ENCODE assay signal across 11 cellular contexts in the genomic region with DNA sequence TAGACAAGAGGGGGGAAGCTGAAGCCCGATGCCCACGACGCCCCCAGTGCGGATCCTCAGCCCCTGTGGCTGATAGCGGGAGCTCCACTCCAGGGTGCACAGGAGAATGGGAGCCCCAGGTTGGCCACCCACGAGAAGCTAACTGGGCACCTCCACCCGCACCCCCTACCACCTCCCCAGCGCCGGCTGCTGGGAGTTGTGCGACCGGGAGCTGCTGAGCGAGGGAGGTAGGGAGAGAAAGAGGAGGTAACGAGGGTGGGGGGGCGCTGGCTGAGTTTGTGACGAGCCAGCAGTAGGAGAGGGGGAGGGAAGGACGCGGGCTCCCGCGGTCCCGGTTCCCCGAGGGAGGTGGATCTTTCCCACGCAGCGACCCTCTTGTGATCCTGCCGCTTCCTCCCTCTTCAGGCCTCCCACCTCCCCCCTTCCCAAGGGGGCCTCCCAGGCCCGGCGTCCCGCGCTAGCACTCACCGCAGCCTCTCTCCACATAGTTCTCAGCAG. TPM values are rescaled to one million over a fixed set of nuclear protein-coding genes. Genes with fewer than 3 reads are reported as not detected.
A peak's percentile ranks its signal among the peaks of the same experiment; 100 is the strongest.
DNase-seq lines count a peak whose midpoint lies in the region; ATAC-seq and TF ChIP-seq lines count a peak whose summit lies in the region.
"Had no signal": no experiment of that assay in that cellular context is flagged by ENCODE, and none has a peak within 500 bp of the region (broad histone marks: within the 10 kb centered on the region; RNA-seq: fewer than 3 reads in every experiment).

A gene (minus strand): TSS at position 243 of the 498 bp plus-strand sequence. CDS start 2,017 bp downstream, outside the sequence.

- DNase-seq in breast epithelium (ENCODE audit: low spot score in 2 of 2) (no peak), MCF 10A (ENCODE audit: unreplicated experiment) (no peak), ecto neural progenitor cell (ENCODE audit: low spot score) (peak; percentile 66), uterus (no peak), KBM-7 (no peak), NCI-H345 treated with DMSO at 0.1 percent for 48 hours (lab: John Stamatoyannopoulos, UW; ENCODE audit: unreplicated experiment) (no peak)
- no peak for DNase-seq in stimulated activated naive CD8-positive, alpha-beta T cell treated with anti-CD3 and anti-CD28 coated beads, Interleukin-15, Interleukin-2, amounts not matched to agents 100 U/mL and 50 U/mL, for 24 hours

- in situ Hi-C loops in KBM-7 (cut with MboI; ENCODE audit: low pct_unique_long_range_greater_than_20kb, low sequenced_read_pairs): no loop called here

- H3K9me3 ChIP-seq in breast epithelium: no peaks in the 10 kb centered on the region
- H3K9me3 ChIP-seq in muscle layer of colon (ENCODE audit: low read length): no peaks in the 10 kb centered on the region
- no peaks in the 10 kb centered on the region for H3K9me3 ChIP-seq in uterus

- TF ChIP-seq POLR2A in breast epithelium (IDR thresholded peaks at IDR 0.05) (no peak), uterus (IDR thresholded peaks at IDR 0.05) (no peak)

- no peak within 1 kb of the TSS for H3K9ac ChIP-seq in muscle layer of colon (ENCODE audit: low read length)

- H3K27me3 Mint-ChIP-seq in MCF 10A (ENCODE audit: insufficient read depth, unreplicated experiment): no peaks in the 10 kb centered on the region

- no peak for ATAC-seq in stimulated activated naive CD8-positive, alpha-beta T cell treated with anti-CD3 and anti-CD28 coated beads, Interleukin-15, Interleukin-2, amounts not matched to agents 100 U/mL and 50 U/mL, for 24 hours

- H3K27ac ChIP-seq in breast epithelium: no peak within 1 kb of the TSS
- no peak within 1 kb of the TSS for H3K27ac ChIP-seq in muscle layer of colon (ENCODE audit: low read depth, low read length)
- no peak within 1 kb of the TSS for H3K27ac ChIP-seq in uterus

- intact Hi-C loops in breast epithelium (cut with DNase I; ENCODE audit: low total_unique reads) (no loop called here), MCF 10A (cut with micrococcal nuclease) (loop anchor here (5.0 kb wide), 1 partner anchor 535 kb away; no protein-coding TSS in a partner anchor), uterus (cut with DNase I; ENCODE audit: low total_unique reads) (no loop called here)

- peaks cover 5 to 57% of the 10 kb centered on the region in 2 donors for H3K27me3 ChIP-seq in breast epithelium
- H3K27me3 ChIP-seq in muscle layer of colon (ENCODE audit: control insufficient read depth in 1 of 2, insufficient read depth in 2 of 2, low read length in 2 of 2): peaks cover 13 to 45% of the 10 kb centered on the region in 2 donors
- H3K27me3 ChIP-seq in uterus: peaks cover 0 to 3% of the 10 kb centered on the region in 2 donors

- H3K4me3 Mint-ChIP-seq in MCF 10A (ENCODE audit: unreplicated experiment): no peak within 1 kb of the TSS
- H3K4me3 Mint-ChIP-seq: activated T-helper 1 cell treated with anti-CD3 and anti-CD28 coated beads, Interleukin-12 subunit alpha, Interleukin-12 subunit beta, Interleukin-2, Interleukin-4 antibody, amounts not matched to agents 30 ng/mL and 10 ng/mL and 1 ng/mL, durations not matched to agents 14 hours and 24 hours and 36 hours; CD4-positive, CD25-positive, alpha-beta regulatory T cell had no signal

- CTCF ChIA-PET in MCF 10A (lab: Yijun Ruan, JAX): interaction anchor here (0.5 to 1.3 kb wide), 4 partner anchors 534 to 1022 kb away, joined by 3 to 4 read pairs (median 3); no protein-coding TSS in a partner anchor

- H3K36me3 Mint-ChIP-seq in MCF 10A (ENCODE audit: insufficient read depth, unreplicated experiment): no peaks in the 10 kb centered on the region
- H3K36me3 Mint-ChIP-seq: CD4-positive, CD25-positive, alpha-beta regulatory T cell had no signal

- no peak within 1 kb of the TSS for H3K27ac Mint-ChIP-seq in MCF 10A (ENCODE audit: low read depth, unreplicated experiment)
- H3K27ac Mint-ChIP-seq: activated T-helper 1 cell treated with anti-CD3 and anti-CD28 coated beads, Interleukin-12 subunit alpha, Interleukin-12 subunit beta, Interleukin-2, Interleukin-4 antibody, amounts not matched to agents 30 ng/mL and 10 ng/mL and 1 ng/mL, durations not matched to agents 14 hours and 24 hours and 36 hours had no signal

- H3K36me3 ChIP-seq in breast epithelium (no peaks in the 10 kb centered on the region), muscle layer of colon (ENCODE audit: insufficient read depth, low read length) (no peaks in the 10 kb centered on the region), uterus (no peaks in the 10 kb centered on the region)

- peaks cover 7% of the 10 kb centered on the region for H3K9me3 Mint-ChIP-seq in MCF 10A (ENCODE audit: unreplicated experiment)
- H3K9me3 Mint-ChIP-seq: activated T-helper 1 cell treated with anti-CD3 and anti-CD28 coated beads, Interleukin-12 subunit alpha, Interleukin-12 subunit beta, Interleukin-2, Interleukin-4 antibody, amounts not matched to agents 30 ng/mL and 10 ng/mL and 1 ng/mL, durations not matched to agents 14 hours and 24 hours and 36 hours had no signal

- H3K4me1 ChIP-seq in breast epithelium (peaks cover 0 to 6% of the 10 kb centered on the region in 2 donors), muscle layer of colon (ENCODE audit: insufficient read depth, low read length) (peaks cover 6% of the 10 kb centered on the region), uterus (peaks cover 0 to 13% of the 10 kb centered on the region in 2 donors)

- TF ChIP-seq CTCF in breast epithelium (IDR thresholded peaks at IDR 0.05): no peak
- no peak for TF ChIP-seq CTCF in MCF 10A (IDR thresholded peaks at IDR 0.05; ENCODE audit: unreplicated experiment)
- no peak for TF ChIP-seq CTCF in uterus (IDR thresholded peaks at IDR 0.05)

- no peaks in the 10 kb centered on the region for H3K4me1 Mint-ChIP-seq in MCF 10A (ENCODE audit: insufficient read depth, unreplicated experiment)

- H3K4me3 ChIP-seq in breast epithelium (peak within 1 kb of the TSS; percentile 21 to 62 (median 37)), muscle layer of colon (ENCODE audit: low read depth in 1 of 2, low read length in 2 of 2) (peak within 1 kb of the TSS; percentile 28 to 45), uterus (peak within 1 kb of the TSS; percentile 5 to 13)

- POLR2A ChIA-PET in MCF 10A (lab: Yijun Ruan, JAX): no interaction called here

- BruUV-seq in MCF 10A (replicated peaks; lab: Mats Ljungman, UMichigan): no TSS peak

RNA-seq across cellular contexts. Expression of the gene that starts here (rescaled TPM):
- total RNA-seq in breast epithelium (under 1 TPM in 2 of 3 donors, not detected in 1; 0.29 to 0.33 TPM), MCF 10A (2022) (not detected in 2 replicates), uterus (1 to 10 TPM in 1 of 4 donors, under 1 TPM in 3; under 0.01 to 2.4 (median 0.56) TPM)
- total RNA-seq: activated T-helper 1 cell treated with anti-CD3 and anti-CD28 coated beads, Interleukin-12 subunit alpha, Interleukin-12 subunit beta, Interleukin-2, Interleukin-4 antibody, amounts not matched to agents 30 ng/mL and 10 ng/mL and 1 ng/mL, durations not matched to agents 14 hours and 24 hours and 36 hours; CD4-positive, CD25-positive, alpha-beta regulatory T cell; HT1080 had no signal
